ENCODE assay signal across 1 cellular context in the genomic region with DNA sequence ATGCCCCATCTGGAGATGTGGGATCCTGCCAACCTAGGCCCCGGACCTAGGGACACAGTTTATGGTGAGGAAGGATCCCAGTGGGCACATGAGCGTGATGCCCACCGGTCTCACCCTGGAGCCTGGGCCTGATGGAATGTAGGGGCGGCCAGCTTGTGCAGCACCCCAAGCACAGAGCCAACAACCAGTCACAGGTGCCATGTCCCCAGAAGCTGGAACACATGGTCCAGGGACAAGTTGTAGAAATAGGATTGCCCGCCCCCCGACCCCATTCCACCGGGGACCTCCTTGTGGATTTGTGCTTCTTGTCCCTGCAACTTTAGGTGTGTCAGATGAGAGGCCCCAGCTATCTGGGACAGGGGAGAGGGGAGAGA.
TF ChIP-seq lines count a peak whose summit lies in the region.

No MANE protein-coding gene starts in this region.

TF ChIP-seq in IMR-90, 13 proteins besides CTCF, POLR2A, EP300 and RAD21 (continued from another document):
- TF ChIP-seq MXI1 (IDR thresholded peaks at IDR 0.05; ENCODE audit: borderline replicate concordance, low read depth, low read length) = no peak
TF ChIP-seq in IMR-90: peak in this region for 0.
